21 cellular contexts compared by ENCODE assay signal in the genomic region with DNA sequence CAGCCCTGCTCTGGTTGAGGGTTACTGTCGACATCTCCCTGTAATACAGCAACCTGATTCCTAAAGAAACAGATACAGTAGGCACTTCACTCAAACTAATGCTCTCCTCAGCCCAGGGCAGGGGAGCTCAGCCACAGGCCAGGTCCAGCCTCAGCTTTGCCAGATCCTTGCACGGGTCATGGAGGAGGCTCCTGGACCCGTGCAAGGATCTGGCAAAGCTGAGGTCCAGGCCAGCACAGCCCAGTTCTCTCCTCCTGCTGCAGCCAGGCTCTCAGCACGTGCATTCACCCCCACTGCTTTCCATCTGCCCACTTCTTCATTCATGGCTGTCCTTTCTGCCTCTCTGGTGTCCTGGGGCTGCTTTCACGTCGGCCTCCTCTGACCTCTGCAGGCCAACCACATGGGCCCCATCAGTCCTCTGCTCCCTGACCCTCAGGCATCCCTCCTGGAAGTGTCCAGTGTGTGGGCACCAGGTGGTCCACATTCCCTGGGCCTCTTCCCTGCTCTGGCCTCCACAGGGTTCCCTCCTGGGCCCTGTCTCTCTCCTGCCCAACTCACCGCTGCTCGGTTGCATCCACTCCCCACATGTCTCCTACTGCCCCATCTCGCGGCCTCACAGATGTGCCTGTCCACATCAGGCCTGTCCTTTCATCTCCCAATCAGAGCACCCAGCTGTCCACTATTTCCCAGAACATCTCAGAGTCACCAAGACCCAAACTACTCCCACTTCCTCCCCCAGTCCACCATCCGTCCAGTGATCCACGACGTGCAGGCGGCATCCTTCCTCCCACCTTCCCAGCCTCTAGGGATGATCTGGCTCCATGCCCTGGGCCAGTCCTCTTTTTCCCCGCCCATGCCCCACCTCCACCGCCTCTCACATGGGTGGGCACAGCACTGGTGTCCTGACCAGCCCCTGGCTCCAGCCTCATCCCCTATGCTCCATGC. TPM values are rescaled to one million over a fixed set of nuclear protein-coding genes. Genes with fewer than 3 reads are reported as not detected.
DNase-seq lines count a peak whose midpoint lies in the region; ATAC-seq and TF ChIP-seq lines count a peak whose summit lies in the region.
"Had no signal": no experiment of that assay in that cellular context is flagged by ENCODE, and none has a peak within 500 bp of the region (broad histone marks: within the 10 kb centered on the region; RNA-seq: fewer than 3 reads in every experiment).

No MANE protein-coding gene starts in this region.

- no peak overlapping the region for H3K4me3 Mint-ChIP-seq in activated CD8-positive, alpha-beta T cell treated with anti-CD3 and anti-CD28 coated beads, Interleukin-2, amount 10 ng/mL, durations not matched to agents 7 days and 5 days
- H3K4me3 Mint-ChIP-seq in activated CD8-positive, alpha-beta T cell treated with anti-CD3 and anti-CD28 coated beads for 36 hours = no peak overlapping the region
- peak overlapping the region; percentile 41 for H3K4me3 Mint-ChIP-seq in dendritic cell treated with granulocyte-macrophage colony-stimulating factor and Interleukin-4, amounts not matched to agents 40 ng/mL and 50 ng/mL, for 4 days
- no peak overlapping the region for H3K4me3 Mint-ChIP-seq in stimulated activated memory B cell treated with anti-CD40 and anti-IgM and Interleukin-4, amounts not matched to agents 10 μg/mL and 1 μg/mL and 100 μg/mL, for 72 hours
- H3K4me3 Mint-ChIP-seq: activated CD4-positive, alpha-beta memory T cell treated with anti-CD3 and anti-CD28 coated beads for 36 hours; CD4-positive, CD25-positive, alpha-beta regulatory T cell; central memory CD8-positive, alpha-beta T cell; memory B cell; T-helper 1 cell treated with Interleukin-12 subunit alpha and Interleukin-12 subunit beta and Interleukin-4 antibody, amounts not matched to agents 30 μg/mL and 1 μg/mL, for 36 hours had no signal

- H3K18ac ChIP-seq in mesenchymal stem cell (ENCODE audit: low read depth in 1 of 2, low read length in 2 of 2) = no peak overlapping the region

- 91% methylated on average over 14 of the region's 16 CpGs for WGBS in mesenchymal stem cell

- H3K4me2 ChIP-seq in mesenchymal stem cell (ENCODE audit: low read length, poor library complexity, severe bottlenecking) = no peak overlapping the region
- H3K4me2 ChIP-seq: KMS-11 had no signal

- H3K27me3 Mint-ChIP-seq in activated CD8-positive, alpha-beta T cell treated with anti-CD3 and anti-CD28 coated beads, Interleukin-2, amount 10 ng/mL, durations not matched to agents 7 days and 5 days (ENCODE audit: low read depth) = no peaks in the 10 kb centered on the region
- no peaks in the 10 kb centered on the region for H3K27me3 Mint-ChIP-seq in activated CD8-positive, alpha-beta T cell treated with anti-CD3 and anti-CD28 coated beads for 36 hours
- no peaks in the 10 kb centered on the region for H3K27me3 Mint-ChIP-seq in dendritic cell treated with granulocyte-macrophage colony-stimulating factor and Interleukin-4, amounts not matched to agents 40 ng/mL and 50 ng/mL, for 4 days
- H3K27me3 Mint-ChIP-seq in stimulated activated memory B cell treated with anti-CD40 and anti-IgM and Interleukin-4, amounts not matched to agents 10 μg/mL and 1 μg/mL and 100 μg/mL, for 72 hours = no peaks in the 10 kb centered on the region
- H3K27me3 Mint-ChIP-seq: activated CD4-positive, alpha-beta memory T cell treated with anti-CD3 and anti-CD28 coated beads for 36 hours had no signal

- no peaks in the 10 kb centered on the region for H3K36me3 ChIP-seq in mesenchymal stem cell (ENCODE audit: control insufficient read depth in 1 of 2, insufficient read depth in 2 of 2, low read depth in 1 of 2, low read length in 2 of 2)
- H3K36me3 ChIP-seq: neutrophil had no signal

- no peak overlapping the region for H2BK120ac ChIP-seq in mesenchymal stem cell (ENCODE audit: low read depth, low read length)

- peaks cover 11 to 26% of the 10 kb centered on the region in 2 experiments for H3K27me3 ChIP-seq in mesenchymal stem cell (ENCODE audit: control insufficient read depth in 1 of 2, insufficient read depth in 1 of 2, low read length in 2 of 2)

- H3K4ac ChIP-seq in mesenchymal stem cell (ENCODE audit: low read depth in 1 of 2, low read length in 2 of 2) = no peak overlapping the region

- no peak overlapping the region for H2AFZ ChIP-seq in mesenchymal stem cell (ENCODE audit: low read depth, low read length)

- DNase-seq in activated CD8-positive, alpha-beta T cell treated with anti-CD3 and anti-CD28 coated beads, Interleukin-2, amount 10 ng/mL, durations not matched to agents 7 days and 5 days = no peak
- DNase-seq in activated CD8-positive, alpha-beta T cell treated with anti-CD3 and anti-CD28 coated beads for 36 hours = no peak
- no peak for DNase-seq in mesenchymal stem cell
- no peak for DNase-seq in kidney glomerular epithelial cell (lab: John Stamatoyannopoulos, UW)
- DNase-seq: activated CD4-positive, alpha-beta memory T cell treated with anti-CD3 and anti-CD28 coated beads for 36 hours; activated CD4-positive, CD25-positive, alpha-beta regulatory T cell treated with anti-CD3 and anti-CD28 coated beads, Interleukin-2, amount 50 U/mL, for 72 hours; activated gamma-delta T cell; CD4-positive, CD25-positive, alpha-beta regulatory T cell; left cardiac atrium; NCI-H1436; NCI-H446 treated with DMSO at 0.1 percent for 48 hours had no signal

- H3K23ac ChIP-seq in mesenchymal stem cell (ENCODE audit: low read length in 2 of 2) = no peak overlapping the region

- intact Hi-C loops in activated CD8-positive, alpha-beta T cell treated with anti-CD3 and anti-CD28 coated beads for 36 hours (cut with micrococcal nuclease) = no loop called here
- intact Hi-C loops in dendritic cell treated with granulocyte-macrophage colony-stimulating factor and Interleukin-4, amounts not matched to agents 40 ng/mL and 50 ng/mL, for 4 days (cut with micrococcal nuclease) = loop anchor here (1.0 kb wide), 1 partner anchor 17 kb away; no protein-coding TSS in a partner anchor

- CTCF ChIA-PET in activated CD8-positive, alpha-beta T cell treated with anti-CD3 and anti-CD28 coated beads, Interleukin-2, amount 10 ng/mL, durations not matched to agents 7 days and 5 days (lab: Charles Lee) = no interaction called here
- CTCF ChIA-PET in activated CD8-positive, alpha-beta T cell treated with anti-CD3 and anti-CD28 coated beads for 36 hours (lab: Charles Lee) = no interaction called here

- no peak overlapping the region for H4K91ac ChIP-seq in mesenchymal stem cell (ENCODE audit: low read length)

- H3K36me3 Mint-ChIP-seq in activated CD8-positive, alpha-beta T cell treated with anti-CD3 and anti-CD28 coated beads, Interleukin-2, amount 10 ng/mL, durations not matched to agents 7 days and 5 days (ENCODE audit: low read depth) = no peaks in the 10 kb centered on the region
- H3K36me3 Mint-ChIP-seq in activated CD8-positive, alpha-beta T cell treated with anti-CD3 and anti-CD28 coated beads for 36 hours (ENCODE audit: low read depth) = no peaks in the 10 kb centered on the region
- H3K36me3 Mint-ChIP-seq in dendritic cell treated with granulocyte-macrophage colony-stimulating factor and Interleukin-4, amounts not matched to agents 40 ng/mL and 50 ng/mL, for 4 days (ENCODE audit: low read depth) = no peaks in the 10 kb centered on the region
- no peaks in the 10 kb centered on the region for H3K36me3 Mint-ChIP-seq in stimulated activated memory B cell treated with anti-CD40 and anti-IgM and Interleukin-4, amounts not matched to agents 10 μg/mL and 1 μg/mL and 100 μg/mL, for 72 hours
- H3K36me3 Mint-ChIP-seq: activated CD4-positive, alpha-beta memory T cell treated with anti-CD3 and anti-CD28 coated beads for 36 hours; CD4-positive, CD25-positive, alpha-beta regulatory T cell; memory B cell had no signal

- peak overlapping the region; percentile 14 for H4K8ac ChIP-seq in mesenchymal stem cell (ENCODE audit: low read length)

- no peak overlapping the region for H2AK5ac ChIP-seq in mesenchymal stem cell (ENCODE audit: low read length, severe bottlenecking)

- H2BK12ac ChIP-seq in mesenchymal stem cell (ENCODE audit: low read length in 2 of 2) = no peak overlapping the region

- no peak overlapping the region for H3K4me3 ChIP-seq in mesenchymal stem cell (ENCODE audit: insufficient read depth in 1 of 2, low read depth in 1 of 2, low read length in 2 of 2)

- no peaks in the 10 kb centered on the region for H3K9me3 Mint-ChIP-seq in activated CD8-positive, alpha-beta T cell treated with anti-CD3 and anti-CD28 coated beads, Interleukin-2, amount 10 ng/mL, durations not matched to agents 7 days and 5 days (ENCODE audit: insufficient read depth)
- H3K9me3 Mint-ChIP-seq in activated CD8-positive, alpha-beta T cell treated with anti-CD3 and anti-CD28 coated beads for 36 hours = no peaks in the 10 kb centered on the region
- no peaks in the 10 kb centered on the region for H3K9me3 Mint-ChIP-seq in dendritic cell treated with granulocyte-macrophage colony-stimulating factor and Interleukin-4, amounts not matched to agents 40 ng/mL and 50 ng/mL, for 4 days
- peaks cover 4% of the 10 kb centered on the region for H3K9me3 Mint-ChIP-seq in stimulated activated memory B cell treated with anti-CD40 and anti-IgM and Interleukin-4, amounts not matched to agents 10 μg/mL and 1 μg/mL and 100 μg/mL, for 72 hours
- H3K9me3 Mint-ChIP-seq: activated CD4-positive, alpha-beta memory T cell treated with anti-CD3 and anti-CD28 coated beads for 36 hours; central memory CD8-positive, alpha-beta T cell; memory B cell; T-helper 1 cell treated with Interleukin-12 subunit alpha and Interleukin-12 subunit beta and Interleukin-4 antibody, amounts not matched to agents 30 μg/mL and 1 μg/mL, for 36 hours had no signal

- POLR2A ChIA-PET in activated CD8-positive, alpha-beta T cell treated with anti-CD3 and anti-CD28 coated beads, Interleukin-2, amount 10 ng/mL, durations not matched to agents 7 days and 5 days (lab: Charles Lee) = no interaction called here
- POLR2A ChIA-PET in activated CD8-positive, alpha-beta T cell treated with anti-CD3 and anti-CD28 coated beads for 36 hours (lab: Charles Lee) = no interaction called here

- no peak for TF ChIP-seq CTCF in activated CD8-positive, alpha-beta T cell treated with anti-CD3 and anti-CD28 coated beads for 36 hours (IDR thresholded peaks at IDR 0.05)

- H3K79me1 ChIP-seq in mesenchymal stem cell (replicated peaks; ENCODE audit: low read length, poor library complexity, severe bottlenecking) = no peaks in the 10 kb centered on the region

- no peak overlapping the region for H3K9ac ChIP-seq in mesenchymal stem cell (ENCODE audit: low read length)
- H3K9ac ChIP-seq: KMS-11 had no signal

- H3K4me1 ChIP-seq in mesenchymal stem cell (ENCODE audit: control insufficient read depth, insufficient read depth, low read depth, low read length) = no peaks in the 10 kb centered on the region

- H3K4me1 Mint-ChIP-seq in activated CD8-positive, alpha-beta T cell treated with anti-CD3 and anti-CD28 coated beads, Interleukin-2, amount 10 ng/mL, durations not matched to agents 7 days and 5 days (ENCODE audit: low read depth) = no peaks in the 10 kb centered on the region
- H3K4me1 Mint-ChIP-seq in activated CD8-positive, alpha-beta T cell treated with anti-CD3 and anti-CD28 coated beads for 36 hours (ENCODE audit: low read depth) = no peaks in the 10 kb centered on the region
- H3K4me1 Mint-ChIP-seq in dendritic cell treated with granulocyte-macrophage colony-stimulating factor and Interleukin-4, amounts not matched to agents 40 ng/mL and 50 ng/mL, for 4 days (ENCODE audit: low read depth) = peaks cover 82% of the 10 kb centered on the region
- no peaks in the 10 kb centered on the region for H3K4me1 Mint-ChIP-seq in stimulated activated memory B cell treated with anti-CD40 and anti-IgM and Interleukin-4, amounts not matched to agents 10 μg/mL and 1 μg/mL and 100 μg/mL, for 72 hours
- H3K4me1 Mint-ChIP-seq: CD4-positive, CD25-positive, alpha-beta regulatory T cell; central memory CD8-positive, alpha-beta T cell; memory B cell had no signal

- no peak overlapping the region for H2BK5ac ChIP-seq in mesenchymal stem cell (ENCODE audit: low read depth, low read length, poor library complexity, severe bottlenecking)

- ATAC-seq in activated CD8-positive, alpha-beta T cell treated with anti-CD3 and anti-CD28 coated beads, Interleukin-2, amount 10 ng/mL, durations not matched to agents 7 days and 5 days = no peak
- no peak for ATAC-seq in activated CD8-positive, alpha-beta T cell treated with anti-CD3 and anti-CD28 coated beads for 36 hours
- ATAC-seq in stimulated activated memory B cell treated with anti-CD40 and anti-IgM and Interleukin-4, amounts not matched to agents 10 μg/mL and 1 μg/mL and 100 μg/mL, for 72 hours = peak; percentile 37
- no peak for ATAC-seq in HG03432 (IDR thresholded peaks at IDR 0.05; ENCODE audit: unreplicated experiment)
- no peak for ATAC-seq in activated CD4-positive, CD25-positive, alpha-beta regulatory T cell treated with anti-CD3 and anti-CD28 coated beads, Interleukin-2, amount 50 U/mL, for 24 hours

- H3K14ac ChIP-seq in mesenchymal stem cell (ENCODE audit: low read length in 2 of 2) = no peak overlapping the region

- H2BK15ac ChIP-seq in mesenchymal stem cell (ENCODE audit: low read depth, poor library complexity, severe bottlenecking) = peak overlapping the region; percentile 17

- no peaks in the 10 kb centered on the region for H3K9me3 ChIP-seq in mesenchymal stem cell (ENCODE audit: control insufficient read depth, low read length)
- H3K9me3 ChIP-seq: neutrophil had no signal

- no peak overlapping the region for H3K27ac ChIP-seq in mesenchymal stem cell (ENCODE audit: low read length, poor library complexity, severe bottlenecking)
- H3K27ac ChIP-seq: 22Rv1, KMS-11, neutrophil had no signal

- H3K27ac Mint-ChIP-seq in activated CD8-positive, alpha-beta T cell treated with anti-CD3 and anti-CD28 coated beads, Interleukin-2, amount 10 ng/mL, durations not matched to agents 7 days and 5 days = peak overlapping the region; percentile 4
- no peak overlapping the region for H3K27ac Mint-ChIP-seq in activated CD8-positive, alpha-beta T cell treated with anti-CD3 and anti-CD28 coated beads for 36 hours
- H3K27ac Mint-ChIP-seq in dendritic cell treated with granulocyte-macrophage colony-stimulating factor and Interleukin-4, amounts not matched to agents 40 ng/mL and 50 ng/mL, for 4 days = peak overlapping the region; percentile 86
- no peak overlapping the region for H3K27ac Mint-ChIP-seq in stimulated activated memory B cell treated with anti-CD40 and anti-IgM and Interleukin-4, amounts not matched to agents 10 μg/mL and 1 μg/mL and 100 μg/mL, for 72 hours
- H3K27ac Mint-ChIP-seq: activated CD4-positive, alpha-beta memory T cell treated with anti-CD3 and anti-CD28 coated beads for 36 hours; memory B cell; T-helper 1 cell treated with Interleukin-12 subunit alpha and Interleukin-12 subunit beta and Interleukin-4 antibody, amounts not matched to agents 30 μg/mL and 1 μg/mL, for 36 hours had no signal

RNA-seq across cellular contexts. Expression of gene CD93, which starts 11.8 kb away (rescaled TPM):
- total RNA-seq in activated CD8-positive, alpha-beta T cell treated with anti-CD3 and anti-CD28 coated beads, Interleukin-2, amount 10 ng/mL, durations not matched to agents 7 days and 5 days = under 1 TPM; 0.73 to 0.82 TPM
- total RNA-seq in activated CD8-positive, alpha-beta T cell treated with anti-CD3 and anti-CD28 coated beads for 36 hours = under 1 TPM; 0.11 TPM
- polyA plus RNA-seq in mesenchymal stem cell (2013, experiment 1 of 2) = 0.01 TPM
- 0.01 TPM for polyA plus RNA-seq in mesenchymal stem cell (2013, experiment 2 of 2)

RNA-seq across cellular contexts. Expression of gene THBD, which starts 48.4 kb away (rescaled TPM):
- total RNA-seq in activated CD8-positive, alpha-beta T cell treated with anti-CD3 and anti-CD28 coated beads, Interleukin-2, amount 10 ng/mL, durations not matched to agents 7 days and 5 days = not detected
- total RNA-seq in activated CD8-positive, alpha-beta T cell treated with anti-CD3 and anti-CD28 coated beads for 36 hours = not detected
- polyA plus RNA-seq in mesenchymal stem cell (2013, experiment 1 of 2) = 9.7 TPM
- 9.8 TPM for polyA plus RNA-seq in mesenchymal stem cell (2013, experiment 2 of 2)
- total RNA-seq: activated CD4-positive, alpha-beta memory T cell treated with anti-CD3 and anti-CD28 coated beads for 36 hours; CD4-positive, CD25-positive, alpha-beta regulatory T cell had no signal
- polyA plus RNA-seq: CD4-positive, CD25-positive, alpha-beta regulatory T cell had no signal

Comparison
In these comparisons a context has a peak if more than half of its experiments do, and no peak if none do; other contexts are left out.
1. H3K27ac Mint-ChIP-seq: peak in activated CD8-positive, alpha-beta T cell treated with anti-CD3 and anti-CD28 coated beads, Interleukin-2, amount 10 ng/mL, durations not matched to agents 7 days and 5 days (single experiment) and dendritic cell treated with granulocyte-macrophage colony-stimulating factor and Interleukin-4, amounts not matched to agents 40 ng/mL and 50 ng/mL, for 4 days (single experiment); none in activated CD8-positive, alpha-beta T cell treated with anti-CD3 and anti-CD28 coated beads for 36 hours (single experiment) and stimulated activated memory B cell treated with anti-CD40 and anti-IgM and Interleukin-4, amounts not matched to agents 10 μg/mL and 1 μg/mL and 100 μg/mL, for 72 hours (single experiment).